Comparison of ENCODE assay signal across 2 cellular contexts in the genomic region with DNA sequence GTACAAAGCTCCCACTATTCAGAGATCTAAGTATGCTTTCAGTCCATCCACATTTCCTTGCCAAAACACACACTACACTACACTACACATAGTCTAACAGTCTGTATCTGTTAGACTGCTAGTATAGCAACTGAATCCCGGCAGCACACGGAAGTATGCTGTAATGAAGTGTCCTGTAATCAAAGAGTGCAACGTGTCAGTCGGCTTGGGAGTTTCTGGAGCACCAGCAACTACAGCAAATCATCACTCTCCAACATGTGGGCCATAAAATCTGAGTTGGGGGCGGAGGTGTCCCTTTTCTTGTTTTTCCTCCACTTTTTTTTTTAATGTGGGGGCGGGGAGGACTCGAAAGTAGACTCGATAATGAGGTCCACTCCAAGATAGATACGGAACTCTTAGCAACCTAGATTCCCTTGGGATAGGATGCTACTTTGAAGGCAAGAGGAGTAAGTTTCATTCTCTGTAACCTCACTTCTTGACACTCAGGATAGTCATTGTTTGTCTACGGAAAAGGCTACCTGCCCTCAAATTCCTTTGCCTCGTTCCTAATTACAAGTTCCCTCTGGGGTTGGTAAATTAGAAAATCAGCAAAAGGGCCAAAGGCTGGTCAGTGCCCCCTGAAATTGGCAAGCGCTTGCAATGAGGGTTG.
TF ChIP-seq lines count a peak whose summit lies in the region.

No MANE protein-coding gene starts in this region.

TF ChIP-seq in HCT116, 20 proteins besides CTCF, POLR2A, EP300 and RAD21:
- TF ChIP-seq SIN3A (IDR thresholded peaks at IDR 0.05; ENCODE audit: low read depth) (peak; percentile 34; the same call in 1 of the 2 replicates), ELF1 (IDR thresholded peaks at IDR 0.05; ENCODE audit: borderline replicate concordance, low read depth) (peak; percentile 31)
- TF ChIP-seq, protein P1, sequence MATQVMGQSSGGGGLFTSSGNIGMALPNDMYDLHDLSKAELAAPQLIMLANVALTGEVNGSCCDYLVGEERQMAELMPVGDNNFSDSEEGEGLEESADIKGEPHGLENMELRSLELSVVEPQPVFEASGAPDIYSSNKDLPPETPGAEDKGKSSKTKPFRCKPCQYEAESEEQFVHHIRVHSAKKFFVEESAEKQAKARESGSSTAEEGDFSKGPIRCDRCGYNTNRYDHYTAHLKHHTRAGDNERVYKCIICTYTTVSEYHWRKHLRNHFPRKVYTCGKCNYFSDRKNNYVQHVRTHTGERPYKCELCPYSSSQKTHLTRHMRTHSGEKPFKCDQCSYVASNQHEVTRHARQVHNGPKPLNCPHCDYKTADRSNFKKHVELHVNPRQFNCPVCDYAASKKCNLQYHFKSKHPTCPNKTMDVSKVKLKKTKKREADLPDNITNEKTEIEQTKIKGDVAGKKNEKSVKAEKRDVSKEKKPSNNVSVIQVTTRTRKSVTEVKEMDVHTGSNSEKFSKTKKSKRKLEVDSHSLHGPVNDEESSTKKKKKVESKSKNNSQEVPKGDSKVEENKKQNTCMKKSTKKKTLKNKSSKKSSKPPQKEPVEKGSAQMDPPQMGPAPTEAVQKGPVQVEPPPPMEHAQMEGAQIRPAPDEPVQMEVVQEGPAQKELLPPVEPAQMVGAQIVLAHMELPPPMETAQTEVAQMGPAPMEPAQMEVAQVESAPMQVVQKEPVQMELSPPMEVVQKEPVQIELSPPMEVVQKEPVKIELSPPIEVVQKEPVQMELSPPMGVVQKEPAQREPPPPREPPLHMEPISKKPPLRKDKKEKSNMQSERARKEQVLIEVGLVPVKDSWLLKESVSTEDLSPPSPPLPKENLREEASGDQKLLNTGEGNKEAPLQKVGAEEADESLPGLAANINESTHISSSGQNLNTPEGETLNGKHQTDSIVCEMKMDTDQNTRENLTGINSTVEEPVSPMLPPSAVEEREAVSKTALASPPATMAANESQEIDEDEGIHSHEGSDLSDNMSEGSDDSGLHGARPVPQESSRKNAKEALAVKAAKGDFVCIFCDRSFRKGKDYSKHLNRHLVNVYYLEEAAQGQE (IDR thresholded peaks at IDR 0.05; ENCODE audit: low read depth): no peak
- TF ChIP-seq, protein P2, sequence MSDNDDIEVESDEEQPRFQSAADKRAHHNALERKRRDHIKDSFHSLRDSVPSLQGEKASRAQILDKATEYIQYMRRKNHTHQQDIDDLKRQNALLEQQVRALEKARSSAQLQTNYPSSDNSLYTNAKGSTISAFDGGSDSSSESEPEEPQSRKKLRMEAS (IDR thresholded peaks at IDR 0.05): 0 out of 2 replicates have a peak, but pooled peaks have one; percentile 17

TF ChIP-seq in H1, 55 proteins besides CTCF, POLR2A, EP300 and RAD21:
- no peak for TF ChIP-seq CTBP2 (IDR thresholded peaks at IDR 0.05; ENCODE audit: borderline replicate concordance, insufficient read depth, insufficient read length, low read length)
- no peak for TF ChIP-seq SP1 (IDR thresholded peaks at IDR 0.05; ENCODE audit: low read depth, low read length)
- no peak for TF ChIP-seq RNF2 (IDR thresholded peaks at IDR 0.05; ENCODE audit: borderline replicate concordance, low read depth, low read length, missing control alignments, poor library complexity, severe bottlenecking)
- TF ChIP-seq EZH2 (IDR thresholded peaks at IDR 0.05; ENCODE audit: low read depth, low read length, severe bottlenecking): peak; percentile 11
- no peak for TF ChIP-seq TEAD4 (IDR thresholded peaks at IDR 0.05; ENCODE audit: low read depth, low read length)
- TF ChIP-seq SUZ12 (IDR thresholded peaks at IDR 0.05; ENCODE audit: low read length): peak; percentile 34; the same call in 1 of the 2 replicates
